Comparison of ENCODE assay signal across 16 cellular contexts in genomic region chr1:30284226-30284625, GRCh38.
DNase-seq lines count a peak whose midpoint lies in the region; TF ChIP-seq lines count a peak whose summit lies in the region.
"Had no signal": no experiment of that assay in that cellular context is flagged by ENCODE, and none has a peak within 500 bp of the region (broad histone marks: within the 10 kb centered on the region; RNA-seq: fewer than 3 reads in every experiment).

No MANE protein-coding gene starts in this region.

- H3K79me2 ChIP-seq in SK-N-SH (ENCODE audit: insufficient read depth): no peaks in the 10 kb centered on the region

- no peak overlapping the region for H3K4me2 ChIP-seq in SK-N-SH

- H2AFZ ChIP-seq in SK-N-SH (ENCODE audit: low read depth): no peak overlapping the region

- peak overlapping the region; percentile 7 for H3K27ac ChIP-seq in A673 (ENCODE audit: low read depth, low read length, poor library complexity, severe bottlenecking)
- H3K27ac ChIP-seq in coronary artery: no peak overlapping the region
- no peak overlapping the region for H3K27ac ChIP-seq in SK-N-SH (ENCODE audit: low read depth in 2 of 2, low read length in 1 of 2)
- H3K27ac ChIP-seq: C4-2B, HL-60 had no signal

- H3F3A ChIP-seq in SK-N-SH (replicated peaks; ENCODE audit: insufficient read depth): no peaks in the 10 kb centered on the region

- H3K4me1 ChIP-seq in A673 (ENCODE audit: insufficient read depth, low read length, poor library complexity, severe bottlenecking): peaks cover 23% of the 10 kb centered on the region
- peaks cover 0 to 11% of the 10 kb centered on the region in 2 experiments; a peak in 2 of 4 replicates for H3K4me1 ChIP-seq in SK-N-SH (ENCODE audit: control insufficient read depth in 1 of 2, insufficient read depth in 2 of 2, low read depth in 1 of 2, low read length in 1 of 2)
- H3K4me1 ChIP-seq: Caco-2 had no signal

- BruUV-seq in A673 (replicated peaks; lab: Mats Ljungman, UMichigan): no TSS peak

- intact Hi-C loops in A673 (cut with micrococcal nuclease; ENCODE audit: unreplicated experiment): no loop called here

- 0% methylated on average over 3 of the region's 4 CpGs for WGBS in SK-N-SH (ENCODE audit: low lambda C conversion rate)

- no peaks in the 10 kb centered on the region for H3K9me3 ChIP-seq in A673 (ENCODE audit: low read depth, low read length, poor library complexity, severe bottlenecking)
- H3K9me3 ChIP-seq in SK-N-SH: no peaks in the 10 kb centered on the region
- H3K9me3 ChIP-seq: Caco-2 had no signal

- H4K20me1 ChIP-seq in SK-N-SH (ENCODE audit: insufficient read depth): no peaks in the 10 kb centered on the region

- peak; percentile 33 for DNase-seq in activated effector memory CD4-positive, alpha-beta T cell treated with anti-CD3 and anti-CD28 coated beads, Interleukin-2, amount 50 U/mL, for 16 hours
- no peak for DNase-seq in activated effector memory CD4-positive, alpha-beta T cell treated with Interleukin-2 at 50 U/mL for 16 hours
- DNase-seq in A673 (ENCODE audit: low spot score) (no peak), coronary artery (ENCODE audit: low spot score) (peak; percentile 47), mesenteric fat pad (ENCODE audit: low spot score) (peak; percentile 77), GM19238 (ENCODE audit: insufficient read length, low spot score) (no peak), SK-N-SH (no peak)
- DNase-seq: ACHN; Caco-2; CD4-positive, alpha-beta T cell; GOT3; H7; HFFc6; IMR-90 had no signal

- H3K27me3 ChIP-seq in A673 (replicated peaks; ENCODE audit: insufficient read depth, low read depth, low read length, poor library complexity): no peaks in the 10 kb centered on the region
- no peaks in the 10 kb centered on the region for H3K27me3 ChIP-seq in SK-N-SH (ENCODE audit: insufficient read depth)

- no peaks in the 10 kb centered on the region for H3K9me2 ChIP-seq in SK-N-SH

- no peak for TF ChIP-seq CTCF in A673 (conservative IDR thresholded peaks at IDR 0.05; ENCODE audit: low read depth, low read length)
- TF ChIP-seq CTCF in coronary artery (IDR thresholded peaks at IDR 0.05): no peak
- no peak for TF ChIP-seq CTCF in SK-N-SH (IDR thresholded peaks at IDR 0.05)

- TF ChIP-seq EP300 in SK-N-SH (IDR thresholded peaks at IDR 0.05; ENCODE audit: borderline replicate concordance in 1 of 2, low read depth in 1 of 2, low read length in 1 of 2): no peak

- CTCF ChIA-PET in A673 (lab: Charles Lee) (no interaction called here), SK-N-SH (lab: Yijun Ruan, JAX) (interaction anchor here (0.8 to 1.0 kb wide), 2 partner anchors 9 to 21 kb away, joined by 3 read pairs; no protein-coding TSS in a partner anchor)

- H3K36me3 ChIP-seq in A673 (ENCODE audit: insufficient read depth, low read length, poor library complexity, severe bottlenecking): no peaks in the 10 kb centered on the region
- H3K36me3 ChIP-seq in SK-N-SH (replicated peaks in 1 of 2; ENCODE audit: control insufficient read depth in 1 of 2, insufficient read depth in 2 of 2, low read length in 1 of 2): no peaks in the 10 kb centered on the region

- TF ChIP-seq RAD21 in SK-N-SH (IDR thresholded peaks at IDR 0.05; ENCODE audit: low read length): no peak

- POLR2A ChIA-PET in A673 (lab: Charles Lee; ENCODE audit: low non-redundant PET) (no interaction called here), SK-N-SH (lab: Yijun Ruan, JAX) (no interaction called here)

- H3K4me3 ChIP-seq in A673 (ENCODE audit: low read depth, low read length, poor library complexity, severe bottlenecking) (no peak overlapping the region), coronary artery (no peak overlapping the region), SK-N-SH (ENCODE audit: low read depth in 2 of 2, low read length in 1 of 2) (no peak overlapping the region)

- H3K9ac ChIP-seq in SK-N-SH: no peak overlapping the region

TF ChIP-seq in SK-N-SH, 30 proteins besides CTCF, POLR2A, EP300 and RAD21:
- TF ChIP-seq FOSL2 (IDR thresholded peaks at IDR 0.05; ENCODE audit: borderline replicate concordance, low read depth): no peak
- no peak for TF ChIP-seq TCF12 (IDR thresholded peaks at IDR 0.05)
- no peak for TF ChIP-seq ELF1 (IDR thresholded peaks at IDR 0.05)
- no peak for TF ChIP-seq RFX5 (IDR thresholded peaks at IDR 0.05; ENCODE audit: low read length)
- TF ChIP-seq MEF2A (IDR thresholded peaks at IDR 0.05; ENCODE audit: borderline replicate concordance, low read depth): no peak
- TF ChIP-seq POLR2AphosphoS5 (IDR thresholded peaks at IDR 0.05; ENCODE audit: low read depth, low read length): no peak
- TF ChIP-seq IRF3 (IDR thresholded peaks at IDR 0.05; ENCODE audit: low read depth, low read length): no peak
- no peak for TF ChIP-seq USF1 (IDR thresholded peaks at IDR 0.05; ENCODE audit: borderline replicate concordance, low read depth)
- TF ChIP-seq REST (IDR thresholded peaks at IDR 0.05; ENCODE audit: low read depth, low read length): no peak
- TF ChIP-seq RXRA (IDR thresholded peaks at IDR 0.05; ENCODE audit: borderline replicate concordance, low read depth): no peak
- no peak for TF ChIP-seq GATA2 (CRISPR knock-in tag; IDR thresholded peaks at IDR 0.05)
- no peak for TF ChIP-seq TAF1 (IDR thresholded peaks at IDR 0.05; ENCODE audit: borderline replicate concordance, low read depth, low read length)
TF ChIP-seq in SK-N-SH: peak in this region for 0.

Comparison
In these comparisons a context has a peak if more than half of its experiments do, and no peak if none do; other contexts are left out.
1. DNase-seq: peak in activated effector memory CD4-positive, alpha-beta T cell treated with anti-CD3 and anti-CD28 coated beads, Interleukin-2, amount 50 U/mL, for 16 hours (single experiment), coronary artery (single experiment) and mesenteric fat pad (single experiment); none in activated effector memory CD4-positive, alpha-beta T cell treated with Interleukin-2 at 50 U/mL for 16 hours (single experiment), A673 (single experiment), GM19238 (single experiment) and SK-N-SH (single experiment).